In the genomic region with DNA sequence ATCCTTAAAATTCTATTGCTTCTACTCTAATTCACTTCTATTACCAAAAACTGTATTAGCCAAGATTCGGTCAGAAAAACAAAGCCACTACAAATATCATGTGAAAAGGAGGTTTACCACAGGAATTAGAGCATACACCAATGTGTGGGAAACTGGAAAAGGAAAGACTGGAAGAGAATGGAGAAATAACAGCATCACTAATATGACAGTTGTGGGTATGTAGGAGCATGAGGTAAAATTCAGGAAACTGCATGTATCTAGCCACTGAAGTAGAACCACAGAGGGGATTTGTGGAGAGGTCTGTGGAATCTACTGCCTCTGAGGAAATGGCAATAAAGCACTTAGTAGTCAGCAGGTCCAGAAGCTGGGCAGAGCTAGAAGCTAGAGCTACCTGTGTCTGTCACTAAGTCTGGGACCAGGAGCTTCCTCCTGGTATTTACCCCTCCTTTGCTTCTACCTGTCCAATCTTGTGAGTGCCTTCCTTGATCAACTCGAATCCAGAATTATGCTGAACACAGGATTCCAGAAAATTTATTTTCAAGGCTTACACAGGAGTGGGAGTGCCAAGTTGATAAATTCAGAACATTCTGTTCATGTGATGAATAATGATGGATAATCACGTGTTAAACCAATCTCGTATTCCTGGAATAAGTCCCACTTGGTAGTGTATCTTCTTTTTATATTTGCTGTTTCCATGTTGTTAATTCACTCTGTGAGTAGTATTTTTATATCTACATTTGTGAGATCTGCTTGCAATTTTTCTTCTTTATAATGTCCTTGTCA, we compare ENCODE assay signal across 27 cellular contexts.
"Had no signal": no experiment of that assay in that cellular context is flagged by ENCODE, and none has a peak within 500 bp of the region (broad histone marks: within the 10 kb centered on the region; RNA-seq: fewer than 3 reads in every experiment).

No MANE protein-coding gene starts in this region.

- ATAC-seq: activated naive CD8-positive, alpha-beta T cell treated with anti-CD3 and anti-CD28 coated beads, Interleukin-2, amount 50 U/mL, for 24 hours; activated T-helper 17 cell treated with anti-CD3 and anti-CD28 coated beads, Interleukin-2, amount 50 U/mL, for 72 hours; Right ventricle myocardium inferior; T-cell had no signal

- H3K9me3 Mint-ChIP-seq: activated B cell treated with CpG ODN at 0.5 μM for 24 hours; activated CD4-positive, alpha-beta memory T cell treated with anti-CD3 and anti-CD28 coated beads for 36 hours; activated naive CD8-positive, alpha-beta T cell treated with anti-CD3 and anti-CD28 coated beads, Interleukin-2, amount 50 U/mL, for 24 hours; activated T-helper 17 cell treated with anti-CD3 and anti-CD28 coated beads, Interleukin-2, amount 50 U/mL, for 72 hours; central memory CD8-positive, alpha-beta T cell; T-cell had no signal

- H3K4me3 Mint-ChIP-seq: activated B cell treated with CpG ODN at 0.5 μM for 24 hours; activated CD4-positive, alpha-beta memory T cell treated with anti-CD3 and anti-CD28 coated beads for 36 hours; activated CD4-positive, alpha-beta T cell treated with anti-CD3 and anti-CD28 coated beads, Interleukin-2, amount 10 ng/mL, durations not matched to agents 24 days and 14 days; activated naive CD8-positive, alpha-beta T cell treated with anti-CD3 and anti-CD28 coated beads, Interleukin-2, amount 50 U/mL, for 24 hours; activated T-helper 17 cell treated with anti-CD3 and anti-CD28 coated beads, Interleukin-2, amount 50 U/mL, for 72 hours; central memory CD8-positive, alpha-beta T cell; T-cell had no signal

- H3K27me3 Mint-ChIP-seq: activated B cell treated with CpG ODN at 0.5 μM for 24 hours; activated CD4-positive, alpha-beta memory T cell treated with anti-CD3 and anti-CD28 coated beads for 36 hours; activated CD4-positive, alpha-beta T cell treated with anti-CD3 and anti-CD28 coated beads, Interleukin-2, amount 10 ng/mL, durations not matched to agents 24 days and 14 days; activated naive CD8-positive, alpha-beta T cell treated with anti-CD3 and anti-CD28 coated beads, Interleukin-2, amount 50 U/mL, for 24 hours; activated T-helper 17 cell treated with anti-CD3 and anti-CD28 coated beads, Interleukin-2, amount 50 U/mL, for 72 hours; central memory CD8-positive, alpha-beta T cell; T-cell had no signal

- H3K27ac Mint-ChIP-seq: activated B cell treated with CpG ODN at 0.5 μM for 24 hours; activated CD4-positive, alpha-beta memory T cell treated with anti-CD3 and anti-CD28 coated beads for 36 hours; activated CD4-positive, alpha-beta T cell treated with anti-CD3 and anti-CD28 coated beads, Interleukin-2, amount 10 ng/mL, durations not matched to agents 24 days and 14 days; activated naive CD8-positive, alpha-beta T cell treated with anti-CD3 and anti-CD28 coated beads, Interleukin-2, amount 50 U/mL, for 24 hours; activated T-helper 17 cell treated with anti-CD3 and anti-CD28 coated beads, Interleukin-2, amount 50 U/mL, for 72 hours; T-cell had no signal

- H3K4me3 ChIP-seq: SK-N-MC had no signal

- H3K27ac ChIP-seq: SK-N-MC had no signal

- DNase-seq: activated B cell treated with CpG ODN at 0.5 μM for 24 hours; activated CD4-positive, alpha-beta memory T cell treated with anti-CD3 and anti-CD28 coated beads for 36 hours; activated CD4-positive, alpha-beta T cell treated with anti-CD3 and anti-CD28 coated beads for 1 hour; activated CD4-positive, alpha-beta T cell treated with anti-CD3 and anti-CD28 coated beads, Interleukin-2, amount 10 ng/mL, durations not matched to agents 24 days and 14 days; activated naive CD4-positive, alpha-beta T cell treated with anti-CD3 and anti-CD28 coated beads, Interleukin-2, amount 50 U/mL, for 16 hours; activated naive CD8-positive, alpha-beta T cell treated with anti-CD3 and anti-CD28 coated beads, Interleukin-2, amount 50 U/mL, for 24 hours; activated T-cell treated with anti-CD3 and anti-CD28 coated beads for 4 hours; activated T-cell treated with anti-CD3 and anti-CD28 coated beads, Interleukin-2, amount 50 U/mL, for 48 hours; amygdala; IMR-90; Kasumi-1; KBM-7; NCI-H1092 treated with DMSO at 0.1 percent for 48 hours; NCI-H1417 treated with DMSO at 0.1 percent for 48 hours; NCI-H1694; NCI-H2029 treated with DMSO at 0.1 percent for 48 hours; NCI-H345; NCI-H510A; NCI-H526 treated with DMSO at 0.1 percent for 48 hours; NCI-H82; T-cell; T-helper 2 cell; T1000 had no signal

- H3K4me1 Mint-ChIP-seq: activated T-helper 17 cell treated with anti-CD3 and anti-CD28 coated beads, Interleukin-2, amount 50 U/mL, for 72 hours had no signal
